In genomic region chr1:46021046-46021822, GRCh38 we compare ENCODE assay signal across 1 cellular context.
TF ChIP-seq lines count a peak whose summit lies in the region.

No MANE protein-coding gene starts in this region.

TF ChIP-seq in HCT116, 20 proteins besides CTCF, POLR2A, EP300 and RAD21 (continued from another document):
- TF ChIP-seq, protein P1, sequence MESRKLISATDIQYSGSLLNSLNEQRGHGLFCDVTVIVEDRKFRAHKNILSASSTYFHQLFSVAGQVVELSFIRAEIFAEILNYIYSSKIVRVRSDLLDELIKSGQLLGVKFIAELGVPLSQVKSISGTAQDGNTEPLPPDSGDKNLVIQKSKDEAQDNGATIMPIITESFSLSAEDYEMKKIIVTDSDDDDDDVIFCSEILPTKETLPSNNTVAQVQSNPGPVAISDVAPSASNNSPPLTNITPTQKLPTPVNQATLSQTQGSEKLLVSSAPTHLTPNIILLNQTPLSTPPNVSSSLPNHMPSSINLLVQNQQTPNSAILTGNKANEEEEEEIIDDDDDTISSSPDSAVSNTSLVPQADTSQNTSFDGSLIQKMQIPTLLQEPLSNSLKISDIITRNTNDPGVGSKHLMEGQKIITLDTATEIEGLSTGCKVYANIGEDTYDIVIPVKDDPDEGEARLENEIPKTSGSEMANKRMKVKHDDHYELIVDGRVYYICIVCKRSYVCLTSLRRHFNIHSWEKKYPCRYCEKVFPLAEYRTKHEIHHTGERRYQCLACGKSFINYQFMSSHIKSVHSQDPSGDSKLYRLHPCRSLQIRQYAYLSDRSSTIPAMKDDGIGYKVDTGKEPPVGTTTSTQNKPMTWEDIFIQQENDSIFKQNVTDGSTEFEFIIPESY (IDR thresholded peaks at IDR 0.05; ENCODE audit: extremely low read depth, insufficient replicate concordance, low read length): no peak
- TF ChIP-seq EZH2phosphoT487 (IDR thresholded peaks at IDR 0.05; ENCODE audit: borderline replicate concordance): no peak
- TF ChIP-seq SRF (IDR thresholded peaks at IDR 0.05; ENCODE audit: low read depth): no peak
- no peak for TF ChIP-seq EGR1 (IDR thresholded peaks at IDR 0.05; ENCODE audit: low read depth)
TF ChIP-seq in HCT116: peak in this region for 0.
